Comparison of ENCODE assay signal across 1 cellular context in genomic region chr20:34713194-34713943, GRCh38.
A peak's percentile ranks its signal among the peaks of the same experiment; 100 is the strongest.
TF ChIP-seq lines count a peak whose summit lies in the region.

No MANE protein-coding gene starts in this region.

TF ChIP-seq in HepG2, 621 proteins besides CTCF, POLR2A, EP300 and RAD21 (continued from another document and continues in another):
- TF ChIP-seq TFAP4 (IDR thresholded peaks at IDR 0.05; ENCODE audit: borderline replicate concordance, low read depth) (0 out of 2 replicates have a peak, but pooled peaks have one; percentile 58), ZNF276 (CRISPR knock-in tag; IDR thresholded peaks at IDR 0.05; ENCODE audit: low read depth) (0 out of 2 replicates have a peak, but pooled peaks have one; percentile 49), PAWR (CRISPR knock-in tag; IDR thresholded peaks at IDR 0.05; ENCODE audit: borderline replicate concordance) (0 out of 2 replicates have a peak, but pooled peaks have one; percentile 33), ZNF784 (CRISPR knock-in tag; IDR thresholded peaks at IDR 0.05; ENCODE audit: borderline replicate concordance) (0 out of 2 replicates have a peak, but pooled peaks have one; percentile 5), KMT2A (CRISPR knock-in tag; IDR thresholded peaks at IDR 0.05) (0 out of 2 replicates have a peak, but pooled peaks have one; percentile 14), ARNTL (CRISPR knock-in tag; IDR thresholded peaks at IDR 0.05) (peak; percentile 38; the same call in 1 of the 2 replicates), FOXK1 (CRISPR knock-in tag; IDR thresholded peaks at IDR 0.05; ENCODE audit: borderline replicate concordance, low read depth) (peak; percentile 4; the same call in 1 of the 2 replicates), ZNF12 (CRISPR knock-in tag; IDR thresholded peaks at IDR 0.05) (0 out of 2 replicates have a peak, but pooled peaks have one; percentile 33), ZNF282 (IDR thresholded peaks at IDR 0.05; ENCODE audit: partially characterized antibody) (no peak), ZBTB38 (CRISPR knock-in tag; IDR thresholded peaks at IDR 0.05) (0 out of 2 replicates have a peak, but pooled peaks have one; percentile 31), ZNF136 (CRISPR knock-in tag; IDR thresholded peaks at IDR 0.05; ENCODE audit: low read depth) (peak; percentile 90; the same call in 1 of the 2 replicates), ZNF691 (CRISPR knock-in tag; IDR thresholded peaks at IDR 0.05; ENCODE audit: borderline replicate concordance, low read depth) (peak; percentile 77; the same call in 1 of the 2 replicates), PAF1 (CRISPR knock-in tag; IDR thresholded peaks at IDR 0.05) (peak; percentile 82; the same call in 1 of the 2 replicates), ZNF598 (CRISPR knock-in tag; IDR thresholded peaks at IDR 0.05; ENCODE audit: borderline replicate concordance) (peak; percentile 57; the same call in 1 of the 2 replicates), ZNF274 (CRISPR knock-in tag; IDR thresholded peaks at IDR 0.05) (peak; percentile 42; the same call in 1 of the 2 replicates), SAP130 (CRISPR knock-in tag; IDR thresholded peaks at IDR 0.05; ENCODE audit: low read depth) (peak; percentile 61), SPEN (CRISPR knock-in tag; IDR thresholded peaks at IDR 0.05; ENCODE audit: low read depth) (0 out of 2 replicates have a peak, but pooled peaks have one; percentile 27), ZNF34 (CRISPR knock-in tag; IDR thresholded peaks at IDR 0.05; ENCODE audit: borderline replicate concordance) (0 out of 2 replicates have a peak, but pooled peaks have one; percentile 72), ZNF468 (CRISPR knock-in tag; IDR thresholded peaks at IDR 0.05) (0 out of 2 replicates have a peak, but pooled peaks have one; percentile 16), SMC3 (IDR thresholded peaks at IDR 0.05; ENCODE audit: low read length) (no peak), BHLHE40 (IDR thresholded peaks at IDR 0.05; ENCODE audit: low read length) (0 out of 2 replicates have a peak, but pooled peaks have one; percentile 4), AHDC1 (CRISPR knock-in tag; IDR thresholded peaks at IDR 0.05; ENCODE audit: borderline replicate concordance) (peak; percentile 6; the same call in 1 of the 2 replicates), ZNF501 (CRISPR knock-in tag; IDR thresholded peaks at IDR 0.05) (0 out of 2 replicates have a peak, but pooled peaks have one; percentile 58), IKZF4 (CRISPR knock-in tag; IDR thresholded peaks at IDR 0.05; ENCODE audit: borderline replicate concordance, low read depth, not compliant biosample characterization) (peak; percentile 61), CEBPB (IDR thresholded peaks at IDR 0.05; ENCODE audit: borderline replicate concordance, low read depth, low read length) (no peak), YEATS2 (CRISPR knock-in tag; IDR thresholded peaks at IDR 0.05; ENCODE audit: borderline replicate concordance) (peak; percentile 14; the same call in 1 of the 2 replicates), NFIC (IDR thresholded peaks at IDR 0.05; ENCODE audit: low read length) (peak; percentile 36; the same call in 1 of the 2 replicates), DMTF1 (CRISPR knock-in tag; IDR thresholded peaks at IDR 0.05) (0 out of 2 replicates have a peak, but pooled peaks have one; percentile 38), ZFX (CRISPR knock-in tag; IDR thresholded peaks at IDR 0.05; ENCODE audit: low read depth) (0 out of 2 replicates have a peak, but pooled peaks have one; percentile 37), JUND (CRISPR knock-in tag; IDR thresholded peaks at IDR 0.05) (peak; percentile 57; the same call in 1 of the 2 replicates), SP5 (CRISPR knock-in tag; IDR thresholded peaks at IDR 0.05; ENCODE audit: borderline replicate concordance, low read depth) (no peak), FOXA3 (CRISPR knock-in tag; IDR thresholded peaks at IDR 0.05) (peak; percentile 28; the same call in 1 of the 2 replicates), STAG1 (CRISPR knock-in tag; IDR thresholded peaks at IDR 0.05) (no peak), ARID3A (IDR thresholded peaks at IDR 0.05; ENCODE audit: low read depth, low read length) (peak; percentile 59), TEF (CRISPR knock-in tag; IDR thresholded peaks at IDR 0.05) (no peak), ZBTB7A (CRISPR knock-in tag; IDR thresholded peaks at IDR 0.05) (0 out of 2 replicates have a peak, but pooled peaks have one; percentile 24), TBX2 (CRISPR knock-in tag; IDR thresholded peaks at IDR 0.05; ENCODE audit: borderline replicate concordance) (0 out of 2 replicates have a peak, but pooled peaks have one; percentile 14), PHF21A (CRISPR knock-in tag; IDR thresholded peaks at IDR 0.05) (peak; percentile 49), RBM22 (optimal IDR thresholded peaks at IDR 0.05; ENCODE audit: low read length) (peak; percentile 73), SKIL (CRISPR knock-in tag; IDR thresholded peaks at IDR 0.05; ENCODE audit: borderline replicate concordance) (0 out of 2 replicates have a peak, but pooled peaks have one; percentile 5), PHF8 (CRISPR knock-in tag; IDR thresholded peaks at IDR 0.05) (no peak), HDAC1 (CRISPR knock-in tag; IDR thresholded peaks at IDR 0.05) (0 out of 2 replicates have a peak, but pooled peaks have one; percentile 22), GATAD2A (CRISPR knock-in tag; IDR thresholded peaks at IDR 0.05) (peak; percentile 77)
